ENCODE assay signal across 17 cellular contexts in the genomic region with DNA sequence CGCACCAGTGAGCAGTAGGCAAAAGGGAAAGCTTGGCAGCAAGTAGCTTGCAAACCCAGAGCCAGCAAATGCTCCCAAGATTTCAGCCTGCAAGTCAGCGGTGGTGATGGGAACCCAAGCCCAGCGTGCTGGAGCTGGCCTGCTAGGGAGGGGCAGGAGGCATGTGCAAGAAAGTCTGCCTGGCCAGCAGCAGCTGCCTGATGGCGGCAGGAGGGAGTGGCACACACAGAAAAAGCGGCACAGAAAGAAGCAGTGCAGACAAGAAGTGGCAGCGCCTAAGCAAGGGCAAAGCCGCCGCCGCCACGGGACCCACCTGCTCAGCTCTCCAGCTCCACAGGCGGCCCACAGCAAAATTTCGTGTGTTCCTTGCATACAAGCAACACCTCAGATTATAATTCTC.
DNase-seq lines count a peak whose midpoint lies in the region; ATAC-seq and TF ChIP-seq lines count a peak whose summit lies in the region.
"Had no signal": no experiment of that assay in that cellular context is flagged by ENCODE, and none has a peak within 500 bp of the region (broad histone marks: within the 10 kb centered on the region; RNA-seq: fewer than 3 reads in every experiment).

No MANE protein-coding gene starts in this region.

- H3K4me2 ChIP-seq in SK-N-SH (no peak overlapping the region), H9 (ENCODE audit: insufficient read depth, insufficient read length, low read length) (no peak overlapping the region)
- H3K4me2 ChIP-seq: BLaER1 had no signal

- peaks cover 3 to 8% of the 10 kb centered on the region in 2 experiments; a peak in 3 of 4 replicates for H3K4me1 Mint-ChIP-seq in H9
- H3K4me1 Mint-ChIP-seq in natural killer cell treated with Interleukin-12 subunit alpha and Interleukin-12 subunit beta and Interleukin-15 and Interleukin-18, amount 100 ng/mL, for 72 hours (ENCODE audit: low read depth in 2 of 2), result no peaks in the 10 kb centered on the region
- H3K4me1 Mint-ChIP-seq: CD8-positive, alpha-beta memory T cell had no signal

- H4K20me1 ChIP-seq in SK-N-SH (ENCODE audit: insufficient read depth) (no peaks in the 10 kb centered on the region), H9 (ENCODE audit: control insufficient read depth, insufficient read depth, insufficient read length) (no peaks in the 10 kb centered on the region)
- H4K20me1 ChIP-seq: BLaER1 had no signal

- no peaks in the 10 kb centered on the region for H3K36me3 ChIP-seq in SK-N-SH (replicated peaks in 1 of 2; ENCODE audit: control insufficient read depth in 1 of 2, insufficient read depth in 2 of 2, low read length in 1 of 2)
- no peaks in the 10 kb centered on the region for H3K36me3 ChIP-seq in suprapubic skin
- H3K36me3 ChIP-seq: BLaER1 had no signal

- H3K9ac ChIP-seq in SK-N-SH, result no peak overlapping the region
- H3K9ac ChIP-seq in H9 (ENCODE audit: extremely low read depth, insufficient read length, low read length), result no peak overlapping the region
- H3K9ac ChIP-seq: BLaER1, GM23248 had no signal

- no peaks in the 10 kb centered on the region for H3K4me1 ChIP-seq in SK-N-SH (ENCODE audit: control insufficient read depth in 1 of 2, insufficient read depth in 2 of 2, low read depth in 1 of 2, low read length in 1 of 2)
- H3K4me1 ChIP-seq in H9 (ENCODE audit: insufficient read depth, low read length), result no peaks in the 10 kb centered on the region
- no peaks in the 10 kb centered on the region for H3K4me1 ChIP-seq in suprapubic skin
- H3K4me1 ChIP-seq: BLaER1 had no signal

- H2BK20ac ChIP-seq in H9 (ENCODE audit: low read depth, low read length, poor library complexity, severe bottlenecking), result no peak overlapping the region

- H3K14ac ChIP-seq in H9 (ENCODE audit: insufficient read depth, low read length), result no peak overlapping the region

- no peak overlapping the region for H3K4me3 ChIP-seq in SK-N-SH (ENCODE audit: low read depth in 2 of 2, low read length in 1 of 2)
- no peak overlapping the region for H3K4me3 ChIP-seq in suprapubic skin
- H3K4me3 ChIP-seq: BLaER1, GM12878, GM23248 had no signal

- no peak overlapping the region for H4K91ac ChIP-seq in H9 (ENCODE audit: insufficient read length, low read depth, low read length)

- H3K27ac Mint-ChIP-seq in H9, result no peak overlapping the region; a peak in 2 of 7 replicates
- H3K27ac Mint-ChIP-seq in natural killer cell treated with Interleukin-12 subunit alpha and Interleukin-12 subunit beta and Interleukin-15 and Interleukin-18, amount 100 ng/mL, for 72 hours, result no peak overlapping the region
- H3K27ac Mint-ChIP-seq: CD8-positive, alpha-beta memory T cell; HFFc6 had no signal

- no peak overlapping the region for H3K27ac ChIP-seq in SK-N-SH (ENCODE audit: low read depth in 2 of 2, low read length in 1 of 2)
- no peak overlapping the region for H3K27ac ChIP-seq in H9 (ENCODE audit: insufficient read length, low read depth, low read length)
- no peak overlapping the region for H3K27ac ChIP-seq in suprapubic skin
- H3K27ac ChIP-seq: BLaER1, GM23248 had no signal

- DNase-seq in SK-N-SH (peak; percentile 1), H9 (peak; percentile 39), iPS-NIHi7 (ENCODE audit: extremely low spot score) (peak; percentile 8), suprapubic skin (ENCODE audit: low spot score in 2 of 2) (no peak)
- no peak for DNase-seq in natural killer cell treated with Interleukin-12 subunit alpha and Interleukin-12 subunit beta and Interleukin-15 and Interleukin-18, amount 100 ng/mL, for 72 hours (ENCODE audit: low spot score)
- DNase-seq: 8988T; AML-193; CD8-positive, alpha-beta memory T cell; DMS 273 treated with DMSO at 0.1 percent for 48 hours; GM23248; HCEC 1CT; HFFc6 had no signal

- POLR2A ChIA-PET in SK-N-SH (lab: Yijun Ruan, JAX), result no interaction called here

- TF ChIP-seq POLR2A in suprapubic skin (IDR thresholded peaks at IDR 0.05), result no peak

- no peak overlapping the region for H2BK15ac ChIP-seq in H9 (ENCODE audit: low read depth, low read length)

- no peaks in the 10 kb centered on the region for H3K9me2 ChIP-seq in SK-N-SH

- CTCF ChIA-PET in SK-N-SH (lab: Yijun Ruan, JAX), result no interaction called here

- peaks cover 10 to 24% (median 14%) of the 10 kb centered on the region in 3 experiments for H3K36me3 Mint-ChIP-seq in H9 (ENCODE audit: insufficient read depth in 1 of 3, low read depth in 3 of 3)
- H3K36me3 Mint-ChIP-seq in natural killer cell treated with Interleukin-12 subunit alpha and Interleukin-12 subunit beta and Interleukin-15 and Interleukin-18, amount 100 ng/mL, for 72 hours, result peaks cover 8% of the 10 kb centered on the region

- no peaks in the 10 kb centered on the region for H3K27me3 Mint-ChIP-seq in H9 (ENCODE audit: low read depth)
- H3K27me3 Mint-ChIP-seq in natural killer cell treated with Interleukin-12 subunit alpha and Interleukin-12 subunit beta and Interleukin-15 and Interleukin-18, amount 100 ng/mL, for 72 hours, result no peaks in the 10 kb centered on the region
- H3K27me3 Mint-ChIP-seq: CD8-positive, alpha-beta memory T cell had no signal

- no peak for TF ChIP-seq RAD21 in SK-N-SH (IDR thresholded peaks at IDR 0.05; ENCODE audit: low read length)

- TF ChIP-seq EP300 in SK-N-SH (IDR thresholded peaks at IDR 0.05; ENCODE audit: borderline replicate concordance in 1 of 2, low read depth in 1 of 2, low read length in 1 of 2) (no peak), suprapubic skin (IDR thresholded peaks at IDR 0.05) (no peak)

- H4K5ac ChIP-seq in H9 (ENCODE audit: insufficient read length, low read depth, low read length), result no peak overlapping the region

- H3F3A ChIP-seq in SK-N-SH (replicated peaks; ENCODE audit: insufficient read depth), result no peaks in the 10 kb centered on the region

- H3K9me3 ChIP-seq in SK-N-SH (no peaks in the 10 kb centered on the region), H9 (ENCODE audit: control insufficient read depth, low read depth, low read length) (peaks cover 9% of the 10 kb centered on the region), suprapubic skin (peaks cover 8% of the 10 kb centered on the region)

- H4K8ac ChIP-seq in H9 (replicated peaks; ENCODE audit: insufficient read length, low read depth, low read length), result no peak overlapping the region

- no peak overlapping the region for H3K4ac ChIP-seq in H9 (ENCODE audit: low read depth, low read length)

- H2BK5ac ChIP-seq in H9 (ENCODE audit: insufficient read length, low read length), result no peak overlapping the region

- no peaks in the 10 kb centered on the region for H3K23me2 ChIP-seq in H9 (ENCODE audit: insufficient read length, low read depth, low read length, poor library complexity, severe bottlenecking)

- H2AFZ ChIP-seq in SK-N-SH (ENCODE audit: low read depth) (no peak overlapping the region), H9 (ENCODE audit: low read length) (no peak overlapping the region)
- H2AFZ ChIP-seq: GM23248 had no signal

- H3K79me2 ChIP-seq in SK-N-SH (ENCODE audit: insufficient read depth) (no peaks in the 10 kb centered on the region), H9 (ENCODE audit: insufficient read depth, low read length) (no peaks in the 10 kb centered on the region)

- H3K4me3 Mint-ChIP-seq in H9, result no peak overlapping the region
- H3K4me3 Mint-ChIP-seq in natural killer cell treated with Interleukin-12 subunit alpha and Interleukin-12 subunit beta and Interleukin-15 and Interleukin-18, amount 100 ng/mL, for 72 hours, result no peak overlapping the region
- H3K4me3 Mint-ChIP-seq: CD8-positive, alpha-beta memory T cell; HFFc6 had no signal

- H2BK120ac ChIP-seq in H9 (ENCODE audit: low read depth, low read length, poor library complexity, severe bottlenecking), result no peak overlapping the region

- H3K9me3 Mint-ChIP-seq in H9, result peaks cover 13 to 21% of the 10 kb centered on the region in 2 experiments
- H3K9me3 Mint-ChIP-seq in natural killer cell treated with Interleukin-12 subunit alpha and Interleukin-12 subunit beta and Interleukin-15 and Interleukin-18, amount 100 ng/mL, for 72 hours, result peaks cover 16% of the 10 kb centered on the region

- H3K18ac ChIP-seq in H9 (ENCODE audit: insufficient read length, low read depth, low read length), result no peak overlapping the region

- TF ChIP-seq CTCF in SK-N-SH (IDR thresholded peaks at IDR 0.05) (no peak), H9 (conservative IDR thresholded peaks at IDR 0.05) (no peak), suprapubic skin (IDR thresholded peaks at IDR 0.05) (no peak)

- H3K79me1 ChIP-seq in H9 (ENCODE audit: insufficient read depth, low read depth, low read length, poor library complexity, severe bottlenecking), result no peaks in the 10 kb centered on the region

- 39% methylated on average over 12 of the region's 12 CpGs for WGBS in SK-N-SH (ENCODE audit: low lambda C conversion rate)
- WGBS in H9 (ENCODE audit: extremely low coverage, insufficient read length, low lambda C conversion rate), result no CpG with 5 or more reads among the region's 12 CpGs
- 94% methylated on average over 12 of the region's 12 CpGs for WGBS in suprapubic skin

- H3K23ac ChIP-seq in H9 (ENCODE audit: insufficient read length, low read depth, low read length), result no peak overlapping the region

- H3K27me3 ChIP-seq in SK-N-SH (ENCODE audit: insufficient read depth), result no peaks in the 10 kb centered on the region
- no peaks in the 10 kb centered on the region for H3K27me3 ChIP-seq in H9 (ENCODE audit: insufficient read depth, low read length)
- H3K27me3 ChIP-seq in suprapubic skin, result no peaks in the 10 kb centered on the region
- H3K27me3 ChIP-seq: BLaER1 had no signal

- no peak overlapping the region for H3K56ac ChIP-seq in H9 (ENCODE audit: insufficient read length, low read depth, low read length)

- ATAC-seq in SK-N-SH treated with all-trans-retinoic acid at 6 μM for 48 hours (no peak), GM18520 (IDR thresholded peaks at IDR 0.05; ENCODE audit: unreplicated experiment) (no peak)
- ATAC-seq in natural killer cell treated with Interleukin-12 subunit alpha and Interleukin-12 subunit beta and Interleukin-15 and Interleukin-18, amount 100 ng/mL, for 72 hours, result no peak
- ATAC-seq: GM12878, HepG2 had no signal

- H3T11ph ChIP-seq in H9 (ENCODE audit: low read length), result no peak overlapping the region

- H2AK5ac ChIP-seq in H9 (ENCODE audit: insufficient read length, low read length), result no peak overlapping the region

- H2BK12ac ChIP-seq in H9 (ENCODE audit: insufficient read length, low read depth, low read length), result no peak overlapping the region

TF ChIP-seq in SK-N-SH, 30 proteins besides CTCF, POLR2A, EP300 and RAD21:
- no peak for TF ChIP-seq NRF1 (IDR thresholded peaks at IDR 0.05; ENCODE audit: low read depth, low read length)
- TF ChIP-seq SIN3A (IDR thresholded peaks at IDR 0.05; ENCODE audit: borderline replicate concordance, low read depth, low read length), result no peak
- no peak for TF ChIP-seq MEF2A (IDR thresholded peaks at IDR 0.05; ENCODE audit: borderline replicate concordance, low read depth)
TF ChIP-seq in SK-N-SH: peak in this region for 0.

TF ChIP-seq in SK-N-SH treated with all-trans-retinoic acid at 6 μM for 48 hours, 23 proteins besides CTCF, POLR2A, EP300 and RAD21 (continues in another document):
- TF ChIP-seq ZC3H10 (CRISPR knock-in tag; IDR thresholded peaks at IDR 0.05) (no peak), ARNTL (CRISPR knock-in tag; IDR thresholded peaks at IDR 0.05; ENCODE audit: borderline replicate concordance, low read depth) (no peak), OSR1 (CRISPR knock-in tag; IDR thresholded peaks at IDR 0.05) (no peak), GLIS3 (CRISPR knock-in tag; IDR thresholded peaks at IDR 0.05) (no peak)

Comparison
In these comparisons a context has a peak if more than half of its experiments do, and no peak if none do; other contexts are left out.
1. DNase-seq: peak in SK-N-SH (single experiment), H9 (single experiment) and iPS-NIHi7 (single experiment); none in natural killer cell treated with Interleukin-12 subunit alpha and Interleukin-12 subunit beta and Interleukin-15 and Interleukin-18, amount 100 ng/mL, for 72 hours (single experiment) and suprapubic skin (0 of 2).